Comparison of ENCODE assay signal across 9 cellular contexts in genomic region chr1:61452354-61452990, GRCh38.
DNase-seq lines count a peak whose midpoint lies in the region; ATAC-seq, FAIRE-seq and TF ChIP-seq lines count a peak whose summit lies in the region.
"Had no signal": no experiment of that assay in that cellular context is flagged by ENCODE, and none has a peak within 500 bp of the region (broad histone marks: within the 10 kb centered on the region; RNA-seq: fewer than 3 reads in every experiment).

No MANE protein-coding gene starts in this region.

- H3K27me3 ChIP-seq in astrocyte (ENCODE audit: insufficient read depth, low read length), result peaks cover 2% of the 10 kb centered on the region
- no peaks in the 10 kb centered on the region for H3K27me3 ChIP-seq in spleen (replicated peaks in 1 of 7)

- H3K36me3 ChIP-seq in astrocyte (ENCODE audit: insufficient read depth, low read length) (no peaks in the 10 kb centered on the region), spleen (peaks cover 0 to 10% (median 0%) of the 10 kb centered on the region in 6 donors)

- no peak for ATAC-seq in HG02610 (IDR thresholded peaks at IDR 0.05; ENCODE audit: unreplicated experiment)

- intact Hi-C loops in spleen (cut with DNase I; ENCODE audit: low total_unique reads), result loop anchor here (5.0 to 10.0 kb wide), 3 partner anchors 400 to 1475 kb away; no protein-coding TSS in a partner anchor

- no peaks in the 10 kb centered on the region for H4K20me1 ChIP-seq in astrocyte (ENCODE audit: insufficient read depth, low read length)

- no peak for TF ChIP-seq POLR2A in spleen (IDR thresholded peaks at IDR 0.05)

- H3K9me3 ChIP-seq in astrocyte (ENCODE audit: insufficient read depth, low read depth, low read length) (no peaks in the 10 kb centered on the region), spleen (no peaks in the 10 kb centered on the region)

- H3K4me1 ChIP-seq in astrocyte (ENCODE audit: insufficient read depth, low read length), result peaks cover 19% of the 10 kb centered on the region
- H3K4me1 ChIP-seq in spleen, result peaks cover 6 to 42% (median 23%) of the 10 kb centered on the region in 6 donors

- H3K4me2 ChIP-seq in astrocyte (ENCODE audit: low read length), result peak overlapping the region; percentile 74

- FAIRE-seq in astrocyte (lab: Jason Lieb, UNC), result no peak

- no peak overlapping the region for H2AFZ ChIP-seq in astrocyte (ENCODE audit: low read depth, low read length)

- no peaks in the 10 kb centered on the region for H3K79me2 ChIP-seq in astrocyte (ENCODE audit: insufficient read depth, low read length)

- peak overlapping the region; percentile 80 for H3K9ac ChIP-seq in astrocyte (ENCODE audit: low read length)

- H3K27ac ChIP-seq in astrocyte (ENCODE audit: low read depth, low read length) (peak overlapping the region; percentile 86), spleen (peak overlapping the region in 5 of 8 donors; percentile 23 to 61 (median 39))

- peaks cover 35% of the 10 kb centered on the region for H3K4me1 Mint-ChIP-seq in astrocyte (ENCODE audit: low read depth, unreplicated experiment)

- H3K4me3 Mint-ChIP-seq in astrocyte (ENCODE audit: unreplicated experiment), result peak overlapping the region; percentile 59
- H3K4me3 Mint-ChIP-seq: T-cell had no signal

- peak; percentile 55 for DNase-seq in astrocyte (ENCODE audit: low read depth)
- peak; percentile 21 for DNase-seq in iris pigment epithelial cell (ENCODE audit: low read depth)
- no peak for DNase-seq in spleen
- no peak for DNase-seq in mesenteric fat pad (ENCODE audit: low spot score)
- DNase-seq in OCI-M1 (lab: John Stamatoyannopoulos, UW), result no peak
- DNase-seq in SK-N-DZ (ENCODE audit: low spot score), result no peak

- H3K4me3 ChIP-seq in astrocyte (ENCODE audit: insufficient read depth, low read depth, low read length) (no peak overlapping the region), spleen (no peak overlapping the region)

- H3K27ac Mint-ChIP-seq in astrocyte (ENCODE audit: unreplicated experiment), result peak overlapping the region; percentile 96

- H3K9me3 Mint-ChIP-seq in astrocyte (ENCODE audit: unreplicated experiment), result no peaks in the 10 kb centered on the region
- H3K9me3 Mint-ChIP-seq: T-cell had no signal

- TF ChIP-seq CTCF in astrocyte (IDR thresholded peaks at IDR 0.05; ENCODE audit: insufficient read depth, low read depth, low read length), result no peak
- no peak for TF ChIP-seq CTCF in spleen (IDR thresholded peaks at IDR 0.05 in 8 of 11, conservative IDR thresholded peaks at IDR 0.05 in 3 of 11)

- H3K27me3 Mint-ChIP-seq in astrocyte (ENCODE audit: low read depth, unreplicated experiment), result peaks cover 7% of the 10 kb centered on the region
- H3K27me3 Mint-ChIP-seq: T-cell had no signal

- no peak for TF ChIP-seq EP300 in Ishikawa (IDR thresholded peaks at IDR 0.05; ENCODE audit: borderline replicate concordance)

- 16 to 25% (median 22%) methylated on average over 4 of the region's 4 CpGs for WGBS in spleen, 5 donors

- TF ChIP-seq RAD21 in Ishikawa (IDR thresholded peaks at IDR 0.05; ENCODE audit: low read depth), result no peak

- peaks cover 1% of the 10 kb centered on the region for H3K36me3 Mint-ChIP-seq in astrocyte (ENCODE audit: low read depth, unreplicated experiment)

TF ChIP-seq in Ishikawa, 13 proteins besides CTCF, POLR2A, EP300 and RAD21:
- TF ChIP-seq CEBPB (IDR thresholded peaks at IDR 0.05) (no peak), TCF12 (IDR thresholded peaks at IDR 0.05; ENCODE audit: low read depth) (no peak), REST (IDR thresholded peaks at IDR 0.05; ENCODE audit: low read depth) (no peak), NFIC (IDR thresholded peaks at IDR 0.05) (no peak), FOXM1 (IDR thresholded peaks at IDR 0.05; ENCODE audit: borderline replicate concordance, low read depth) (peak; percentile 5; the same call in 1 of the 2 replicates), TAF1 (IDR thresholded peaks at IDR 0.05; ENCODE audit: low read depth) (0 out of 2 replicates have a peak, but pooled peaks have one; percentile 9), CREB1 (IDR thresholded peaks at IDR 0.05; ENCODE audit: low read depth) (no peak), TEAD4 (IDR thresholded peaks at IDR 0.05) (no peak), EGR1 (IDR thresholded peaks at IDR 0.05) (no peak), ZBTB7A (IDR thresholded peaks at IDR 0.05; ENCODE audit: low read depth) (peak; percentile 12; the same call in 1 of the 2 replicates)
- TF ChIP-seq, protein P1, sequence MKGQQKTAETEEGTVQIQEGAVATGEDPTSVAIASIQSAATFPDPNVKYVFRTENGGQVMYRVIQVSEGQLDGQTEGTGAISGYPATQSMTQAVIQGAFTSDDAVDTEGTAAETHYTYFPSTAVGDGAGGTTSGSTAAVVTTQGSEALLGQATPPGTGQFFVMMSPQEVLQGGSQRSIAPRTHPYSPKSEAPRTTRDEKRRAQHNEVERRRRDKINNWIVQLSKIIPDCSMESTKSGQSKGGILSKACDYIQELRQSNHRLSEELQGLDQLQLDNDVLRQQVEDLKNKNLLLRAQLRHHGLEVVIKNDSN (IDR thresholded peaks at IDR 0.05), result no peak
- TF ChIP-seq, protein P2, sequence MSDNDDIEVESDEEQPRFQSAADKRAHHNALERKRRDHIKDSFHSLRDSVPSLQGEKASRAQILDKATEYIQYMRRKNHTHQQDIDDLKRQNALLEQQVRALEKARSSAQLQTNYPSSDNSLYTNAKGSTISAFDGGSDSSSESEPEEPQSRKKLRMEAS (IDR thresholded peaks at IDR 0.05), result no peak
TF ChIP-seq in Ishikawa: peak in this region for 3.

Comparison
In these comparisons a context has a peak if more than half of its experiments do, and no peak if none do; other contexts are left out.
1. DNase-seq: peak in astrocyte (single experiment) and iris pigment epithelial cell (single experiment); none in spleen (single experiment), mesenteric fat pad (single experiment), OCI-M1 (single experiment) and SK-N-DZ (single experiment).